ENCODE assay signal across 10 cellular contexts in the genomic region with DNA sequence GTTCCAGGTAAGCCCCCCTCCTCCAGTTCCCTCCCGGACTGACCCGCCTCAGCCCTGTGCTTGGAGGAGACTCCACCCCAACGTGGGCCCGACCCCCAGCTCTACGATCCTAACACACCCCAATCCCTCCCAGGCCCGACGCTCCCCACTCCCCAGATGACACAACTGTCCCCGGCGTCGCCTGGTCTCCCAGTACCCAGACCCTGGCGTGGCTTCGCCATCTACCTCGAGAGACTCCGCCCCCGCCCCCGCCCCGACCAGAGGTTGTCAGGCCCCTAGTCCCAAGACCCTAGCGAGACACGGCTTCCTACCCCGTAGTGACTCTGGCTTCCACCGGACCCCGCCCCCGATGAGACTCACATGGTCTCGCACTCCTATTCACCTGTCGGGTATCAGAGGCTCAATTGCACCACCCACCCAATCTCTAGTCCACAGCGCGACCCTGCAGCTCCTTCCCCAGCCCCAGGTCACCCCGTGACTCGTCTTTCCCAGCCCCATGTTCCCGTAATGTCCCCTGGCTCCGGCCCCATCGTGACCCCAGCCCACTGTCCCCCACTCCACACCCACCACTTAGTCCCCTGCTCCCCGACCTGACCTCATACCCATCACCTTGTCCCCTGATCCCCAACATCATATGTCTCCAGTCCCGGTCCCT. TPM values are rescaled to one million over a fixed set of nuclear protein-coding genes. Genes with fewer than 3 reads are reported as not detected.
DNase-seq lines count a peak whose midpoint lies in the region; ATAC-seq and TF ChIP-seq lines count a peak whose summit lies in the region.
"Had no signal": no experiment of that assay in that cellular context is flagged by ENCODE, and none has a peak within 500 bp of the region (broad histone marks: within the 10 kb centered on the region; RNA-seq: fewer than 3 reads in every experiment).

No MANE protein-coding gene starts in this region.

- H3K4me3 ChIP-seq in mammary epithelial cell (replicated peaks in 1 of 3; ENCODE audit: insufficient read depth in 1 of 3, low read depth in 2 of 3, low read length in 3 of 3), result peak overlapping the region in 2 of 3 experiments; percentile 29 to 50

- CTCF ChIA-PET in mammary epithelial cell (lab: Charles Lee; ENCODE audit: low non-redundant PET), result no interaction called here

- peak overlapping the region; percentile 74 for H3K4me2 ChIP-seq in mammary epithelial cell (ENCODE audit: insufficient read depth, low read depth, low read length)

- peak overlapping the region; percentile 68 for H3K27ac Mint-ChIP-seq in activated T-cell treated with anti-CD3 and anti-CD28 coated beads, Interleukin-2, amount 50 U/mL, for 72 hours
- H3K27ac Mint-ChIP-seq in type B pancreatic cell, result peak overlapping the region; percentile 85

- H2AFZ ChIP-seq in mammary epithelial cell (ENCODE audit: low read depth, low read length), result peak overlapping the region; percentile 80

- intact Hi-C loops in mammary epithelial cell (cut with micrococcal nuclease), result loop anchor here (2.0 kb wide), 1 partner anchor 25 kb away; a partner anchor contains a TSS

- no peaks in the 10 kb centered on the region for H3K79me2 ChIP-seq in mammary epithelial cell (ENCODE audit: insufficient read depth, low read length)

- no peaks in the 10 kb centered on the region for H4K20me1 ChIP-seq in mammary epithelial cell (ENCODE audit: insufficient read depth, low read length)

- peak overlapping the region in 1 of 2 donors; percentile 11 for H3K4me3 Mint-ChIP-seq in activated T-cell treated with anti-CD3 and anti-CD28 coated beads, Interleukin-2, amount 50 U/mL, for 72 hours
- peak overlapping the region; percentile 84 for H3K4me3 Mint-ChIP-seq in type B pancreatic cell

- H3K27me3 ChIP-seq in mammary epithelial cell (ENCODE audit: insufficient read depth, low read length), result no peaks in the 10 kb centered on the region

- H3K9ac ChIP-seq in mammary epithelial cell (ENCODE audit: insufficient read depth, low read length), result no peak overlapping the region

- H3K27me3 Mint-ChIP-seq in activated T-cell treated with anti-CD3 and anti-CD28 coated beads, Interleukin-2, amount 50 U/mL, for 72 hours (ENCODE audit: low read depth), result no peaks in the 10 kb centered on the region
- H3K27me3 Mint-ChIP-seq in type B pancreatic cell, result peaks cover 10% of the 10 kb centered on the region

- no TSS peak for BruUV-seq in mammary epithelial cell (replicated peaks; lab: Mats Ljungman, UMichigan)

- DNase-seq in activated T-cell treated with anti-CD3 and anti-CD28 coated beads, Interleukin-2, amount 50 U/mL, for 72 hours, result no peak
- DNase-seq in activated T-cell treated with anti-CD3 and anti-CD28 coated beads, Interleukin-2, amount 50 U/mL, for 1 hour, result no peak
- DNase-seq in mammary epithelial cell, result no peak
- peak; percentile 85 for DNase-seq in mesenteric fat pad (ENCODE audit: low spot score)
- DNase-seq in type B pancreatic cell (ENCODE audit: extremely low spot score, unreplicated experiment), result no peak
- no peak for DNase-seq in cerebellar nuclear complex (lab: John Stamatoyannopoulos, UW)
- DNase-seq in NCI-H510A (lab: John Stamatoyannopoulos, UW), result no peak
- DNase-seq: erythroblast, NCI-H2171 treated with DMSO at 0.1 percent for 48 hours had no signal

- peaks cover 13% of the 10 kb centered on the region for H3K4me1 ChIP-seq in mammary epithelial cell (ENCODE audit: insufficient read depth, low read length)

- no peaks in the 10 kb centered on the region for H3K9me3 Mint-ChIP-seq in activated T-cell treated with anti-CD3 and anti-CD28 coated beads, Interleukin-2, amount 50 U/mL, for 72 hours
- no peaks in the 10 kb centered on the region for H3K9me3 Mint-ChIP-seq in type B pancreatic cell

- in situ Hi-C loops in mammary epithelial cell (cut with MboI; ENCODE audit: low sequenced_read_pairs in 2 of 2), result no loop called here

- ATAC-seq in activated T-cell treated with anti-CD3 and anti-CD28 coated beads, Interleukin-2, amount 50 U/mL, for 72 hours (replicated peaks in 1 of 2), result no peak
- ATAC-seq in HG02798 (IDR thresholded peaks at IDR 0.05; ENCODE audit: poor library complexity, unreplicated experiment), result no peak

- H3K27ac ChIP-seq in mammary epithelial cell (ENCODE audit: insufficient read depth, low read depth, low read length), result no peak overlapping the region

- peaks cover 15 to 19% of the 10 kb centered on the region in 2 donors for H3K36me3 Mint-ChIP-seq in activated T-cell treated with anti-CD3 and anti-CD28 coated beads, Interleukin-2, amount 50 U/mL, for 72 hours (ENCODE audit: insufficient read depth in 2 of 2)
- peaks cover 18% of the 10 kb centered on the region for H3K36me3 Mint-ChIP-seq in type B pancreatic cell

- TF ChIP-seq CTCF in mammary epithelial cell (conservative IDR thresholded peaks at IDR 0.05 in 1 of 2, IDR thresholded peaks at IDR 0.05 in 1 of 2; ENCODE audit: extremely low read depth in 1 of 2, insufficient read depth in 1 of 2, low read depth in 1 of 2, low read length in 2 of 2) (no peak), type B pancreatic cell (conservative IDR thresholded peaks at IDR 0.05) (no peak)

- peaks cover 3% of the 10 kb centered on the region for H3K36me3 ChIP-seq in mammary epithelial cell (ENCODE audit: insufficient read depth, low read length)

- no peaks in the 10 kb centered on the region for H3K9me3 ChIP-seq in mammary epithelial cell (replicated peaks; ENCODE audit: insufficient read depth, low read length)

- peaks cover 59% of the 10 kb centered on the region for H3K4me1 Mint-ChIP-seq in activated T-cell treated with anti-CD3 and anti-CD28 coated beads, Interleukin-2, amount 50 U/mL, for 72 hours (ENCODE audit: low read depth)
- H3K4me1 Mint-ChIP-seq in type B pancreatic cell (ENCODE audit: unreplicated experiment), result peaks cover 20% of the 10 kb centered on the region

- 48% methylated on average over 8 of the region's 34 CpGs for WGBS in mammary epithelial cell (ENCODE audit: low coverage, missing lambda C conversion rate)

- dilution Hi-C loops in mammary epithelial cell (cut with HindIII; ENCODE audit: low sequenced_read_pairs), result no loop called here

RNA-seq across cellular contexts. Expression of a gene that starts 2.9 kb away (rescaled TPM):
- total RNA-seq in activated T-cell treated with anti-CD3 and anti-CD28 coated beads, Interleukin-2, amount 50 U/mL, for 72 hours, result 100 to 1,000 TPM; 248 to 262 TPM
- total RNA-seq in mammary epithelial cell (not detected), mesenteric fat pad (32.1 TPM), type B pancreatic cell (ENCODE audit: low replicate concordance) (not detected in 2 replicates)
- not detected for polyA plus RNA-seq in mammary epithelial cell
- not detected for polyA minus RNA-seq in mammary epithelial cell

RNA-seq across cellular contexts. Expression of a gene that starts 13.2 kb away (rescaled TPM):
- total RNA-seq in activated T-cell treated with anti-CD3 and anti-CD28 coated beads, Interleukin-2, amount 50 U/mL, for 72 hours, result 1 to 10 TPM; 2.0 to 3.0 TPM
- total RNA-seq in mammary epithelial cell (under 1 TPM; 0.17 to 0.59 TPM), mesenteric fat pad (3.1 TPM), type B pancreatic cell (ENCODE audit: low replicate concordance) (0.31 and 3.5 TPM in 2 replicates)
- 0.01 TPM for polyA plus RNA-seq in mammary epithelial cell
- polyA minus RNA-seq in mammary epithelial cell, result not detected

RNA-seq across cellular contexts. Expression of a gene that starts 24.1 kb away (rescaled TPM):
- total RNA-seq in activated T-cell treated with anti-CD3 and anti-CD28 coated beads, Interleukin-2, amount 50 U/mL, for 72 hours, result not detected
- total RNA-seq in mammary epithelial cell (10 to 100 TPM; 20.8 to 40.3 TPM), mesenteric fat pad (48.3 TPM), type B pancreatic cell (ENCODE audit: low replicate concordance) (28.9 and 116 TPM in 2 replicates)
- polyA plus RNA-seq in mammary epithelial cell, result 20.4 TPM
- polyA minus RNA-seq in mammary epithelial cell, result 37.6 TPM

RNA-seq across cellular contexts. Expression of a gene that starts 25.5 kb away (rescaled TPM):
- total RNA-seq in activated T-cell treated with anti-CD3 and anti-CD28 coated beads, Interleukin-2, amount 50 U/mL, for 72 hours, result not detected
- total RNA-seq in mammary epithelial cell (not detected), mesenteric fat pad (not detected), type B pancreatic cell (ENCODE audit: low replicate concordance) (0.90 and 9.4 TPM in 2 replicates)
- polyA plus RNA-seq in mammary epithelial cell, result 0.18 TPM
- not detected for polyA minus RNA-seq in mammary epithelial cell

RNA-seq across cellular contexts. Expression of a gene that starts 49.9 kb away (rescaled TPM):
- total RNA-seq in activated T-cell treated with anti-CD3 and anti-CD28 coated beads, Interleukin-2, amount 50 U/mL, for 72 hours, result 1 to 10 TPM; 1.6 to 3.0 TPM
- not detected for total RNA-seq in mammary epithelial cell
- not detected for polyA plus RNA-seq in mammary epithelial cell
- polyA minus RNA-seq in mammary epithelial cell, result not detected
- total RNA-seq in mesenteric fat pad, result not detected
- not detected in 2 replicates for total RNA-seq in type B pancreatic cell (ENCODE audit: low replicate concordance)

Comparison
In these comparisons a context has a peak if more than half of its experiments do, and no peak if none do; other contexts are left out.
1. RNA of a gene that starts 2.9 kb away (total RNA-seq): 248 to 262 TPM in activated T-cell treated with anti-CD3 and anti-CD28 coated beads, Interleukin-2, amount 50 U/mL, for 72 hours and 32.1 TPM in mesenteric fat pad (single experiment); not detected in type B pancreatic cell and not detected in mammary epithelial cell; every median in the first group is over 10 times any median in the second.
2. RNA of a gene that starts 24.1 kb away (total RNA-seq): 28.9 to 116 TPM in type B pancreatic cell, 48.3 TPM in mesenteric fat pad (single experiment) and 20.8 to 40.3 TPM in mammary epithelial cell; not detected in activated T-cell treated with anti-CD3 and anti-CD28 coated beads, Interleukin-2, amount 50 U/mL, for 72 hours; every median in the first group is over 10 times any median in the second.